9 cellular contexts compared by ENCODE assay signal in the genomic region with DNA sequence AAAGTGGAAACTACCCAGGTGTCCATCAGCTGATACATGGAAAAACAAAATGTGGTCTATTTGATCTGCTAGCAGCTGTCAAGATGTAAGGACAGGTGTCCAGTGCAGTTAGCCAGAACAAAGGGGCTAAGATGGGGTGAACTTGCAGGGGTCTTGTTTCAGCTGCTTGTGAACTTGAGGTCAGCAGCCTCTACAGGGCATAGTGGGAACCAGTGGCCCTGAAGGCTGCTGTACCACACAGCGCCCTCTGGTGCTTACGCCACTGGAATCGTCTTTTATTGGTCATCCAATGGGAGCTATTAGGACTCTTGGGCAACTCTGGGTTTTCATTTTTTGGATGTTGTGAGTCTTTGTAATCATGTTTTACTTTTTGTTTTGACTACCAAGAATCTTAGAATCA.
A peak's percentile ranks its signal among the peaks of the same experiment; 100 is the strongest.
DNase-seq lines count a peak whose midpoint lies in the region; ATAC-seq and TF ChIP-seq lines count a peak whose summit lies in the region.
"Had no signal": no experiment of that assay in that cellular context is flagged by ENCODE, and none has a peak within 500 bp of the region (broad histone marks: within the 10 kb centered on the region; RNA-seq: fewer than 3 reads in every experiment).

No MANE protein-coding gene starts in this region.

- H3K4me3 Mint-ChIP-seq in activated naive CD8-positive, alpha-beta T cell treated with anti-CD3 and anti-CD28 coated beads for 36 hours = no peak overlapping the region

- ATAC-seq in HG03442 (IDR thresholded peaks at IDR 0.05; ENCODE audit: unreplicated experiment) = no peak
- ATAC-seq in HG03139 (IDR thresholded peaks at IDR 0.05; ENCODE audit: unreplicated experiment) = no peak

- no peaks in the 10 kb centered on the region for H3K36me3 Mint-ChIP-seq in activated naive CD8-positive, alpha-beta T cell treated with anti-CD3 and anti-CD28 coated beads for 36 hours

- no peak overlapping the region for H3K4me3 ChIP-seq in kidney epithelial cell (ENCODE audit: low read depth, low read length)
- H3K4me3 ChIP-seq: tibial nerve had no signal

- H3K27me3 ChIP-seq in kidney epithelial cell (ENCODE audit: control insufficient read depth, insufficient read depth, low read length) = no peaks in the 10 kb centered on the region
- H3K27me3 ChIP-seq: tibial nerve had no signal

- no peaks in the 10 kb centered on the region for H3K36me3 ChIP-seq in kidney epithelial cell (ENCODE audit: control insufficient read depth, insufficient read depth, low read length)
- H3K36me3 ChIP-seq: tibial nerve had no signal

- H3K9me3 Mint-ChIP-seq in activated naive CD8-positive, alpha-beta T cell treated with anti-CD3 and anti-CD28 coated beads for 36 hours = no peaks in the 10 kb centered on the region

- DNase-seq in ELR (ENCODE audit: low read depth) = peak; percentile 43
- peak; percentile 83 for DNase-seq in LHCN-M2 (ENCODE audit: low read depth)
- DNase-seq in activated naive CD8-positive, alpha-beta T cell treated with anti-CD3 and anti-CD28 coated beads for 36 hours = peak; percentile 61
- DNase-seq in kidney epithelial cell (ENCODE audit: low read depth) = no peak
- DNase-seq in NCI-H446 (lab: John Stamatoyannopoulos, UW) = no peak
- DNase-seq in NCI-H510A (lab: John Stamatoyannopoulos, UW) = no peak

- no peaks in the 10 kb centered on the region for H3K27me3 Mint-ChIP-seq in activated naive CD8-positive, alpha-beta T cell treated with anti-CD3 and anti-CD28 coated beads for 36 hours

- no peak overlapping the region for H3K27ac Mint-ChIP-seq in activated naive CD8-positive, alpha-beta T cell treated with anti-CD3 and anti-CD28 coated beads for 36 hours

- peak; percentile 37 for TF ChIP-seq CTCF in kidney epithelial cell (IDR thresholded peaks at IDR 0.05; ENCODE audit: insufficient read depth, low read length, poor library complexity, severe bottlenecking)

- H3K4me1 Mint-ChIP-seq in activated naive CD8-positive, alpha-beta T cell treated with anti-CD3 and anti-CD28 coated beads for 36 hours = peaks cover 15% of the 10 kb centered on the region

Comparison
In these comparisons a context has a peak if more than half of its experiments do, and no peak if none do; other contexts are left out.
1. DNase-seq: peak in ELR (single experiment), LHCN-M2 (single experiment) and activated naive CD8-positive, alpha-beta T cell treated with anti-CD3 and anti-CD28 coated beads for 36 hours (single experiment); none in kidney epithelial cell (single experiment), NCI-H446 (0 of 2) and NCI-H510A (single experiment).